In genomic region chr2:10883880-10884529, GRCh38 we compare ENCODE assay signal across 13 cellular contexts. TPM values are rescaled to one million over a fixed set of nuclear protein-coding genes. Genes with fewer than 3 reads are reported as not detected.
A peak's percentile ranks its signal among the peaks of the same experiment; 100 is the strongest.
DNase-seq lines count a peak whose midpoint lies in the region; ATAC-seq and TF ChIP-seq lines count a peak whose summit lies in the region.
"Had no signal": no experiment of that assay in that cellular context is flagged by ENCODE, and none has a peak within 500 bp of the region (broad histone marks: within the 10 kb centered on the region; RNA-seq: fewer than 3 reads in every experiment).

No MANE protein-coding gene starts in this region.

- DNase-seq in NCI-H82 treated with DMSO at 0.1 percent for 48 hours (lab: John Stamatoyannopoulos, UW; ENCODE audit: unreplicated experiment) (peak; percentile 24), hepatocyte (ENCODE audit: low spot score) (no peak), retina (peak; percentile 38), GM10248 (ENCODE audit: extremely low spot score) (no peak), AG08396 (ENCODE audit: low spot score) (no peak)
- DNase-seq in activated T-cell treated with anti-CD3 and anti-CD28 coated beads, Interleukin-2, amount 50 U/mL, for 48 hours: no peak
- DNase-seq: activated CD8-positive, alpha-beta memory T cell treated with anti-CD3 and anti-CD28 coated beads, Interleukin-2, amount 50 U/mL, for 4 hours; CD4-positive, alpha-beta memory T cell; cerebellar nuclear complex; HFFc6 had no signal

- no peaks in the 10 kb centered on the region for H4K20me1 ChIP-seq in hepatocyte (ENCODE audit: insufficient read depth, poor library complexity, severe bottlenecking)

- H3K79me2 ChIP-seq in hepatocyte: no peaks in the 10 kb centered on the region

- no peaks in the 10 kb centered on the region for H3K9me3 ChIP-seq in hepatocyte (ENCODE audit: low read depth)

- no peaks in the 10 kb centered on the region for H3K27me3 ChIP-seq in hepatocyte

- no peak overlapping the region for H2AFZ ChIP-seq in hepatocyte

- peaks cover 37% of the 10 kb centered on the region for H3K4me1 ChIP-seq in hepatocyte (ENCODE audit: insufficient read depth)

- no peaks in the 10 kb centered on the region for H3K9me2 ChIP-seq in hepatocyte (replicated peaks; ENCODE audit: insufficient read depth)

- H3K4me3 ChIP-seq in hepatocyte: no peak overlapping the region

- no peaks in the 10 kb centered on the region for H3K36me3 ChIP-seq in hepatocyte (replicated peaks; ENCODE audit: insufficient read depth, low read depth)

- CTCF ChIA-PET in GM10248 (lab: Yijun Ruan, JAX): interaction anchor here (1.0 to 2.3 kb wide), 5 partner anchors 9 to 51 kb away, joined by 3 to 6 read pairs (median 3); no protein-coding TSS in a partner anchor

- 22% methylated on average over 8 of the region's 8 CpGs for WGBS in hepatocyte (ENCODE audit: low lambda C conversion rate, missing lambda C conversion rate)

- ATAC-seq in GM18907 (IDR thresholded peaks at IDR 0.05; ENCODE audit: unreplicated experiment) (peak; percentile 46), GM19035 (IDR thresholded peaks at IDR 0.05; ENCODE audit: unreplicated experiment) (no peak)

- peak overlapping the region; percentile 62 for H3K4me2 ChIP-seq in hepatocyte

- H3K27ac ChIP-seq in hepatocyte: peak overlapping the region; percentile 78

- no peak for TF ChIP-seq CTCF in hepatocyte (IDR thresholded peaks at IDR 0.05; ENCODE audit: poor library complexity)
- no peak for TF ChIP-seq CTCF in GM10248 (IDR thresholded peaks at IDR 0.05; ENCODE audit: control extremely low read depth, extremely low read depth, low read depth, missing control alignments)

- POLR2A ChIA-PET in GM10248 (lab: Yijun Ruan, JAX): no interaction called here

RNA-seq across cellular contexts. Expression of gene KCNF1, which starts 27.7 kb away (rescaled TPM):
- 0.28 and 0.67 TPM in 2 replicates for total RNA-seq in hepatocyte
- polyA plus RNA-seq in hepatocyte: 0.87 and 2.5 TPM in 2 replicates
- total RNA-seq: CD4-positive, alpha-beta memory T cell; MCF 10A had no signal
- polyA plus RNA-seq: CD4-positive, alpha-beta memory T cell had no signal

Comparison
In these comparisons a context has a peak if more than half of its experiments do, and no peak if none do; other contexts are left out.
1. DNase-seq: peak in NCI-H82 treated with DMSO at 0.1 percent for 48 hours (single experiment) and retina (single experiment); none in hepatocyte (single experiment), activated T-cell treated with anti-CD3 and anti-CD28 coated beads, Interleukin-2, amount 50 U/mL, for 48 hours (0 of 2), GM10248 (single experiment) and AG08396 (single experiment).